1 cellular context compared by ENCODE assay signal in the genomic region with DNA sequence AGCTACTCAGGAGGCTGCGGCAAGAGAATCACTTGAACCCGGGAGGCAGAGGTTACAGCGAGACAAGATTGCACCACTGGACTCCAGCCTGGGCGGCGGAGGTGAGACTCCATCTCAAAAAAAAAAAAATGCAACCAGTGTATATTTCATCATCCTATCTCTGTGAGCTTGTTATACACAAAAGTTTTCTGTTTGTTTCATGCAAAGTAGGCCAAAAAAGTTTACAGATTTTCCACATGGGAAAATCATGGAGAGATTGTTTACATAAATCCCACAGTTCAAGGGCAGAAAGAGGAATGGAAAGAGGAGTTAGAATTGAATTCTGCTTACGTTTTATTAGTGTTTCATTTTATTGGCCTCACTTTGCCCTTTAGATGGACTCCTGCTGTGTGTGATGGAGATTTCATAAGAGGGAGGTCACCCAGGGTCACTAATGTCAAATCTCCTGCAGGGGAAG.
TF ChIP-seq lines count a peak whose summit lies in the region.

No MANE protein-coding gene starts in this region.

TF ChIP-seq in liver, 16 proteins besides CTCF, POLR2A, EP300 and RAD21 (continued from another document):
- TF ChIP-seq, protein P1, sequence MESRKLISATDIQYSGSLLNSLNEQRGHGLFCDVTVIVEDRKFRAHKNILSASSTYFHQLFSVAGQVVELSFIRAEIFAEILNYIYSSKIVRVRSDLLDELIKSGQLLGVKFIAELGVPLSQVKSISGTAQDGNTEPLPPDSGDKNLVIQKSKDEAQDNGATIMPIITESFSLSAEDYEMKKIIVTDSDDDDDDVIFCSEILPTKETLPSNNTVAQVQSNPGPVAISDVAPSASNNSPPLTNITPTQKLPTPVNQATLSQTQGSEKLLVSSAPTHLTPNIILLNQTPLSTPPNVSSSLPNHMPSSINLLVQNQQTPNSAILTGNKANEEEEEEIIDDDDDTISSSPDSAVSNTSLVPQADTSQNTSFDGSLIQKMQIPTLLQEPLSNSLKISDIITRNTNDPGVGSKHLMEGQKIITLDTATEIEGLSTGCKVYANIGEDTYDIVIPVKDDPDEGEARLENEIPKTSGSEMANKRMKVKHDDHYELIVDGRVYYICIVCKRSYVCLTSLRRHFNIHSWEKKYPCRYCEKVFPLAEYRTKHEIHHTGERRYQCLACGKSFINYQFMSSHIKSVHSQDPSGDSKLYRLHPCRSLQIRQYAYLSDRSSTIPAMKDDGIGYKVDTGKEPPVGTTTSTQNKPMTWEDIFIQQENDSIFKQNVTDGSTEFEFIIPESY (IDR thresholded peaks at IDR 0.05): peak; percentile 72
- peak; percentile 80 for TF ChIP-seq YY1 (IDR thresholded peaks at IDR 0.05)
- peak; percentile 96 to 97 for TF ChIP-seq RXRA (IDR thresholded peaks at IDR 0.05)
- TF ChIP-seq FOXA1 (IDR thresholded peaks at IDR 0.05): peak; percentile 48
- peak; percentile 59 for TF ChIP-seq HNF4G (IDR thresholded peaks at IDR 0.05)
- peak; percentile 56 for TF ChIP-seq FOXA2 (IDR thresholded peaks at IDR 0.05)
- TF ChIP-seq, protein P2, sequence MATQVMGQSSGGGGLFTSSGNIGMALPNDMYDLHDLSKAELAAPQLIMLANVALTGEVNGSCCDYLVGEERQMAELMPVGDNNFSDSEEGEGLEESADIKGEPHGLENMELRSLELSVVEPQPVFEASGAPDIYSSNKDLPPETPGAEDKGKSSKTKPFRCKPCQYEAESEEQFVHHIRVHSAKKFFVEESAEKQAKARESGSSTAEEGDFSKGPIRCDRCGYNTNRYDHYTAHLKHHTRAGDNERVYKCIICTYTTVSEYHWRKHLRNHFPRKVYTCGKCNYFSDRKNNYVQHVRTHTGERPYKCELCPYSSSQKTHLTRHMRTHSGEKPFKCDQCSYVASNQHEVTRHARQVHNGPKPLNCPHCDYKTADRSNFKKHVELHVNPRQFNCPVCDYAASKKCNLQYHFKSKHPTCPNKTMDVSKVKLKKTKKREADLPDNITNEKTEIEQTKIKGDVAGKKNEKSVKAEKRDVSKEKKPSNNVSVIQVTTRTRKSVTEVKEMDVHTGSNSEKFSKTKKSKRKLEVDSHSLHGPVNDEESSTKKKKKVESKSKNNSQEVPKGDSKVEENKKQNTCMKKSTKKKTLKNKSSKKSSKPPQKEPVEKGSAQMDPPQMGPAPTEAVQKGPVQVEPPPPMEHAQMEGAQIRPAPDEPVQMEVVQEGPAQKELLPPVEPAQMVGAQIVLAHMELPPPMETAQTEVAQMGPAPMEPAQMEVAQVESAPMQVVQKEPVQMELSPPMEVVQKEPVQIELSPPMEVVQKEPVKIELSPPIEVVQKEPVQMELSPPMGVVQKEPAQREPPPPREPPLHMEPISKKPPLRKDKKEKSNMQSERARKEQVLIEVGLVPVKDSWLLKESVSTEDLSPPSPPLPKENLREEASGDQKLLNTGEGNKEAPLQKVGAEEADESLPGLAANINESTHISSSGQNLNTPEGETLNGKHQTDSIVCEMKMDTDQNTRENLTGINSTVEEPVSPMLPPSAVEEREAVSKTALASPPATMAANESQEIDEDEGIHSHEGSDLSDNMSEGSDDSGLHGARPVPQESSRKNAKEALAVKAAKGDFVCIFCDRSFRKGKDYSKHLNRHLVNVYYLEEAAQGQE (IDR thresholded peaks at IDR 0.05): peak; percentile 48
- TF ChIP-seq TAF1 (conservative IDR thresholded peaks at IDR 0.05): no peak
- peak; percentile 87 to 90 for TF ChIP-seq HNF4A (conservative IDR thresholded peaks at IDR 0.05)
- TF ChIP-seq JUND (IDR thresholded peaks at IDR 0.05): peak; percentile 70 to 75
TF ChIP-seq in liver: peak in this region for 12.
